In genomic region chr19:41325947-41326706, GRCh38 we compare ENCODE assay signal across 8 cellular contexts. TPM values are rescaled to one million over a fixed set of nuclear protein-coding genes. Genes with fewer than 3 reads are reported as not detected.
DNase-seq lines count a peak whose midpoint lies in the region; FAIRE-seq and TF ChIP-seq lines count a peak whose summit lies in the region.

No MANE protein-coding gene starts in this region.

- H3K4me1 ChIP-seq in NT2/D1 (ENCODE audit: insufficient read depth, insufficient read length): peaks cover 38% of the 10 kb centered on the region
- peaks cover 73% of the 10 kb centered on the region for H3K4me1 ChIP-seq in mesodermal cell (ENCODE audit: control insufficient read depth, insufficient read depth, low read length, poor library complexity, severe bottlenecking)
- H3K4me1 ChIP-seq in uterus: peaks cover 10 to 46% of the 10 kb centered on the region in 2 donors

- H3K36me3 ChIP-seq in NT2/D1 (ENCODE audit: insufficient read depth, insufficient read length, low read length): peaks cover 31% of the 10 kb centered on the region
- peaks cover 54% of the 10 kb centered on the region for H3K36me3 ChIP-seq in mesodermal cell (ENCODE audit: control insufficient read depth, insufficient read depth, low read length)
- H3K36me3 ChIP-seq in uterus: no peaks in the 10 kb centered on the region

- no peaks in the 10 kb centered on the region for H3K9me3 ChIP-seq in NT2/D1 (ENCODE audit: insufficient read depth, low read length)
- H3K9me3 ChIP-seq in mesodermal cell (ENCODE audit: control insufficient read depth, low read length): no peaks in the 10 kb centered on the region
- no peaks in the 10 kb centered on the region for H3K9me3 ChIP-seq in uterus

- H3K9ac ChIP-seq in NT2/D1 (ENCODE audit: insufficient read length, low read depth): peak overlapping the region; percentile 79

- intact Hi-C loops in uterus (cut with DNase I; ENCODE audit: low total_unique reads): no loop called here

- H3K27ac ChIP-seq in mesodermal cell (ENCODE audit: low read depth, low read length, severe bottlenecking): peak overlapping the region; percentile 99
- peak overlapping the region; percentile 96 to 99 for H3K27ac ChIP-seq in uterus

- no peaks in the 10 kb centered on the region for H3K27me3 ChIP-seq in NT2/D1 (ENCODE audit: insufficient read depth, insufficient read length)
- H3K27me3 ChIP-seq in uterus: no peaks in the 10 kb centered on the region

- DNase-seq in GM12891 (ENCODE audit: insufficient read length, low spot score): peak; percentile 66
- no peak for DNase-seq in NT2/D1 (ENCODE audit: low read depth, low spot score)
- DNase-seq in dermis microvascular lymphatic vessel endothelial cell (ENCODE audit: low read depth in 2 of 2): peak; percentile 73 to 91
- no peak for DNase-seq in uterus
- DNase-seq in NCI-H2171 (lab: John Stamatoyannopoulos, UW): no peak
- DNase-seq in OCI-M1 (lab: John Stamatoyannopoulos, UW): no peak
- no peak for DNase-seq in NCI-H446 treated with DMSO at 0.1 percent for 48 hours (lab: John Stamatoyannopoulos, UW)

- peak; percentile 98 for FAIRE-seq in GM12891 (lab: Jason Lieb, UNC)

- H3K4me3 ChIP-seq in NT2/D1 (ENCODE audit: insufficient read length, low read depth): peak overlapping the region; percentile 1
- peak overlapping the region; percentile 22 for H3K4me3 ChIP-seq in mesodermal cell (ENCODE audit: extremely low read depth, insufficient read depth, low read length, poor library complexity, severe bottlenecking)
- H3K4me3 ChIP-seq in uterus: peak overlapping the region; percentile 10 to 25

- 26 to 29% methylated on average over 24 to 29 of the region's 30 CpGs for WGBS in mesodermal cell (ENCODE audit: insufficient coverage in 2 of 2), 2 experiments

- no peak for TF ChIP-seq CTCF in uterus (IDR thresholded peaks at IDR 0.05)

- TF ChIP-seq POLR2A in GM12891 (IDR thresholded peaks at IDR 0.05; ENCODE audit: low read depth, low read length) (peak; percentile 76), uterus (IDR thresholded peaks at IDR 0.05) (no peak)

TF ChIP-seq in GM12891, 5 proteins besides CTCF, POLR2A, EP300 and RAD21:
- TF ChIP-seq PAX5 (IDR thresholded peaks at IDR 0.05; ENCODE audit: insufficient read depth, low read length, severe bottlenecking): peak; percentile 83
- no peak for TF ChIP-seq TAF1 (IDR thresholded peaks at IDR 0.05; ENCODE audit: low read depth, low read length)
- TF ChIP-seq POLR2AphosphoS5 (IDR thresholded peaks at IDR 0.05; ENCODE audit: low read depth, low read length): peak; percentile 54
- no peak for TF ChIP-seq SPI1 (IDR thresholded peaks at IDR 0.05; ENCODE audit: low read depth, low read length)
- peak; percentile 25; the same call in 1 of the 2 replicates for TF ChIP-seq POU2F2 (IDR thresholded peaks at IDR 0.05; ENCODE audit: low read depth, low read length)

RNA-seq across cellular contexts. Expression of gene CCDC97, which starts 16.2 kb away (rescaled TPM):
- polyA plus RNA-seq in GM12891 (2012; ENCODE audit: low read depth, missing spikeins): 23.5 TPM
- total RNA-seq in dermis microvascular lymphatic vessel endothelial cell (4.5 and 7.7 TPM in 2 replicates), uterus (10 to 100 TPM in 2 of 4 donors, 1 to 10 TPM in 2; 4.4 to 38.0 (median 10.8) TPM)
- polyA plus RNA-seq in mesodermal cell (2013, experiment 1 of 2): 14.6 TPM
- 13.1 TPM for polyA plus RNA-seq in mesodermal cell (2013, experiment 2 of 2)

RNA-seq across cellular contexts. Expression of gene TGFB1, which starts 27.6 kb away (rescaled TPM):
- polyA plus RNA-seq in GM12891 (2012; ENCODE audit: low read depth, missing spikeins): 61.9 TPM
- total RNA-seq in dermis microvascular lymphatic vessel endothelial cell: 20.8 and 67.1 TPM in 2 replicates
- polyA plus RNA-seq in mesodermal cell (2013, experiment 1 of 2): 344 TPM
- polyA plus RNA-seq in mesodermal cell (2013, experiment 2 of 2): 264 TPM
- total RNA-seq in uterus: 10 to 100 TPM in 2 of 4 donors, 1 to 10 TPM in 2; 6.7 to 61.7 (median 15.7) TPM

RNA-seq across cellular contexts. Expression of gene B9D2, which starts 37.8 kb away (rescaled TPM):
- 8.1 TPM for polyA plus RNA-seq in GM12891 (2012; ENCODE audit: low read depth, missing spikeins)
- total RNA-seq in dermis microvascular lymphatic vessel endothelial cell (5.9 and 6.7 TPM in 2 replicates), uterus (1 to 10 TPM in 2 of 4 donors, under 1 TPM in 1, not detected in 1; 0.29 to 6.2 (median 3.5) TPM)
- polyA plus RNA-seq in mesodermal cell (2013, experiment 1 of 2): 5.7 TPM
- polyA plus RNA-seq in mesodermal cell (2013, experiment 2 of 2): 6.2 TPM

RNA-seq across cellular contexts. Expression of gene TMEM91, which starts 50.2 kb away (rescaled TPM):
- polyA plus RNA-seq in GM12891 (2012; ENCODE audit: low read depth, missing spikeins): 7.1 TPM
- total RNA-seq in dermis microvascular lymphatic vessel endothelial cell: 2.5 and 3.9 TPM in 2 replicates
- polyA plus RNA-seq in mesodermal cell (2013, experiment 1 of 2): 11.1 TPM
- polyA plus RNA-seq in mesodermal cell (2013, experiment 2 of 2): 7.8 TPM
- total RNA-seq in uterus: 10 to 100 TPM in 2 of 4 donors, 1 to 10 TPM in 2; 7.1 to 28.1 (median 10.9) TPM

Comparison
In these comparisons a context has a peak if more than half of its experiments do, and no peak if none do; other contexts are left out.
1. DNase-seq: peak in GM12891 (single experiment) and dermis microvascular lymphatic vessel endothelial cell (2 of 2); none in NT2/D1 (single experiment), uterus (0 of 2), NCI-H2171 (single experiment), OCI-M1 (single experiment) and NCI-H446 treated with DMSO at 0.1 percent for 48 hours (single experiment).
2. Peak in every context shown above with its lines, with median percentiles within 50 percentile points of each other: H3K4me3 ChIP-seq.